In genomic region chr11:103109818-103110388, GRCh38 we compare ENCODE assay signal across 8 cellular contexts. TPM values are rescaled to one million over a fixed set of nuclear protein-coding genes. Genes with fewer than 3 reads are reported as not detected.
DNase-seq lines count a peak whose midpoint lies in the region; ATAC-seq and FAIRE-seq lines count a peak whose summit lies in the region.

No MANE protein-coding gene starts in this region.

- peak overlapping the region; percentile 92 for H3K27ac Mint-ChIP-seq in T-helper 1 cell treated with Interleukin-12 subunit alpha and Interleukin-12 subunit beta and Interleukin-4 antibody, amounts not matched to agents 30 μg/mL and 1 μg/mL, for 36 hours
- peak overlapping the region; percentile 86 to 95 for H3K27ac Mint-ChIP-seq in activated naive CD4-positive, alpha-beta T cell treated with anti-CD3 and anti-CD28 coated beads, Interleukin-2, amount 50 U/mL, for 72 hours

- H3K27me3 ChIP-seq in iPS DF 6.9 (ENCODE audit: control insufficient read depth, insufficient read depth, low read length) (no peaks in the 10 kb centered on the region), small intestine (ENCODE audit: control insufficient read depth in 2 of 2, insufficient read depth in 2 of 2, low read length in 2 of 2) (no peaks in the 10 kb centered on the region)

- no peaks in the 10 kb centered on the region for H3K36me3 Mint-ChIP-seq in T-helper 1 cell treated with Interleukin-12 subunit alpha and Interleukin-12 subunit beta and Interleukin-4 antibody, amounts not matched to agents 30 μg/mL and 1 μg/mL, for 36 hours (ENCODE audit: low read depth)
- no peaks in the 10 kb centered on the region for H3K36me3 Mint-ChIP-seq in activated naive CD4-positive, alpha-beta T cell treated with anti-CD3 and anti-CD28 coated beads, Interleukin-2, amount 50 U/mL, for 72 hours

- no peaks in the 10 kb centered on the region for H3K36me3 ChIP-seq in iPS DF 6.9 (ENCODE audit: control insufficient read depth, insufficient read depth, low read length)
- H3K36me3 ChIP-seq in small intestine (ENCODE audit: control insufficient read depth in 2 of 2, insufficient read depth in 2 of 2, low read length in 2 of 2) = no peaks in the 10 kb centered on the region

- H3K27ac ChIP-seq in iPS DF 6.9 (ENCODE audit: low read length) = no peak overlapping the region
- peak overlapping the region in 1 of 2 donors; percentile 56 for H3K27ac ChIP-seq in small intestine (ENCODE audit: low read depth in 1 of 2, low read length in 1 of 2)

- no peak for FAIRE-seq in small intestine (lab: Jason Lieb, UNC)

- ATAC-seq in HG03457 (IDR thresholded peaks at IDR 0.05; ENCODE audit: unreplicated experiment) (peak; percentile 10), HG03097 (IDR thresholded peaks at IDR 0.05; ENCODE audit: low FRiP score, unreplicated experiment) (no peak)
- peak in 1 of 2 donors; percentile 1 for ATAC-seq in activated naive CD4-positive, alpha-beta T cell treated with anti-CD3 and anti-CD28 coated beads, Interleukin-2, amount 50 U/mL, for 72 hours

- DNase-seq in T-helper 1 cell = no peak
- peak in 1 of 2 donors; percentile 4 for DNase-seq in activated naive CD4-positive, alpha-beta T cell treated with anti-CD3 and anti-CD28 coated beads, Interleukin-2, amount 50 U/mL, for 72 hours (ENCODE audit: low spot score in 2 of 2)
- DNase-seq in iPS DF 6.9 (ENCODE audit: low read depth, low spot score) = no peak
- DNase-seq in small intestine = no peak
- DNase-seq in OCI-M2 (lab: John Stamatoyannopoulos, UW; ENCODE audit: unreplicated experiment) = no peak

- H3K9me3 ChIP-seq in iPS DF 6.9 (ENCODE audit: control insufficient read depth, insufficient read depth, low read length) (no peaks in the 10 kb centered on the region), small intestine (ENCODE audit: control insufficient read depth, low read depth) (no peaks in the 10 kb centered on the region)

- H3K4me3 Mint-ChIP-seq in T-helper 1 cell treated with Interleukin-12 subunit alpha and Interleukin-12 subunit beta and Interleukin-4 antibody, amounts not matched to agents 30 μg/mL and 1 μg/mL, for 36 hours = peak overlapping the region; percentile 99

- peaks cover 5% of the 10 kb centered on the region for H3K4me1 Mint-ChIP-seq in T-helper 1 cell treated with Interleukin-12 subunit alpha and Interleukin-12 subunit beta and Interleukin-4 antibody, amounts not matched to agents 30 μg/mL and 1 μg/mL, for 36 hours (ENCODE audit: low read depth)

- no peaks in the 10 kb centered on the region for H3K9me3 Mint-ChIP-seq in T-helper 1 cell treated with Interleukin-12 subunit alpha and Interleukin-12 subunit beta and Interleukin-4 antibody, amounts not matched to agents 30 μg/mL and 1 μg/mL, for 36 hours
- no peaks in the 10 kb centered on the region for H3K9me3 Mint-ChIP-seq in activated naive CD4-positive, alpha-beta T cell treated with anti-CD3 and anti-CD28 coated beads, Interleukin-2, amount 50 U/mL, for 72 hours

- H3K27me3 Mint-ChIP-seq in T-helper 1 cell treated with Interleukin-12 subunit alpha and Interleukin-12 subunit beta and Interleukin-4 antibody, amounts not matched to agents 30 μg/mL and 1 μg/mL, for 36 hours (ENCODE audit: low read depth) = peaks cover 8% of the 10 kb centered on the region

- peak overlapping the region; percentile 53; the same call in 1 of the 2 replicates for H3K4me3 ChIP-seq in iPS DF 6.9 (ENCODE audit: low read length)
- H3K4me3 ChIP-seq in small intestine (ENCODE audit: low read depth in 1 of 2, low read length in 2 of 2) = peak overlapping the region; percentile 48 to 70

- H3K4me1 ChIP-seq in iPS DF 6.9 (ENCODE audit: control insufficient read depth, insufficient read depth, low read length) (no peaks in the 10 kb centered on the region), small intestine (ENCODE audit: control insufficient read depth in 2 of 2, insufficient read depth in 1 of 2, low read depth in 1 of 2, low read length in 1 of 2) (no peaks in the 10 kb centered on the region)

- no CpG with 5 or more reads among the region's 26 CpGs for WGBS in iPS DF 6.9 (ENCODE audit: insufficient coverage, insufficient read length)
- 24 to 41% (median 34%) methylated on average over 26 of the region's 26 CpGs for WGBS in small intestine, 3 donors

RNA-seq across cellular contexts. Expression of gene DYNC2H1, which starts 0.7 kb away (rescaled TPM):
- total RNA-seq in activated naive CD4-positive, alpha-beta T cell treated with anti-CD3 and anti-CD28 coated beads, Interleukin-2, amount 50 U/mL, for 72 hours = 1 to 10 TPM; 2.2 to 2.6 TPM
- polyA plus RNA-seq in small intestine = 1 to 10 TPM in 2 of 3 donors, under 1 TPM in 1; 0.22 to 2.9 (median 1.9) TPM

RNA-seq across cellular contexts. Expression of gene DCUN1D5, which starts 17.9 kb away (rescaled TPM):
- 10 to 100 TPM; 35.6 to 63.1 TPM for total RNA-seq in activated naive CD4-positive, alpha-beta T cell treated with anti-CD3 and anti-CD28 coated beads, Interleukin-2, amount 50 U/mL, for 72 hours
- 10 to 100 TPM; 10.5 to 23.7 (median 15.4) TPM for polyA plus RNA-seq in small intestine
